ENCODE assay signal across 1 cellular context in the genomic region with DNA sequence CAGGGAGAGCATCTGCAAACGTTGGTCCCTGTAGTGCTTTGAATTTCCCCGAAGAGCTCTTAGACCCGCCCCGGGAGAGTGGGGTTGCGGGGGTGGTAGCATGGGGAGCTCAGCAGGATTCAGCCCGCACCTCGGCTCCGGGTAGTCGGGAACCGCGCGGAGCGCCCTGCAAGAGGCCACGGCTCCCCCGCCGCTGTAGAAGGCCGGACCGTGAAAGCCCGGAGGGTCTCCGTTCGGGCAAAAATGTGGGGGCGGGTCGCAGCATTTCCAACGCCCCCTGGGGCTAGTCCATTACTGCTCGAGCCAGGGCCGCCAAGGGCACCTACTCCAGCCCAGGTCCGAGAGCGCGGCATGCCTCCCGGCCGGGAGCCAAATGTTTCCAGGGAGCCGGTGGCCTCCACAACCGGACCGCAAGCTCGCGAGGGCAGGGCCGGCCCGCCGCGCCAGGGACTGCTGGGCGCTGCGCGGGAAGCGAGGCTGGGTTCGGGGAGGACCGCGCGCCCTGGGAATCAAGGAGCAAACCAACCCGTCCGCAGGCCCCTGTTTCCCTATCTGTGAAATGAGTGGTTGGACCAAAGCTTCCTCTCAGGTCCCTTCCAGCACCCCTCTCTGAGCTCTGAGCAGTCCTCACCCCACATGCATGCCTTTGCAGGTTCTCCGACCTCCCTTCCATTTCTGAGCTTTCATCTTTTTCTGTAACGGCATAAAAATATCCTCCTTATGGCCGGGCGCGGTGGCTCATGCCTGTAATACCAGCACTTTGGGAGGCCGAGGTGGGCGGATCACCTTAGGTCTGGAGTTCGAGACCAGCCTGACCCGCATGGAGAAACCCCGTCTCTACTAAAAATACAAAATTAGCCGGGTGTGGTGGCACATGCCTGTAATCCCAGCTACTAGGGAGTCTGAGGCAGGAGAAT.
A peak's percentile ranks its signal among the peaks of the same experiment; 100 is the strongest.
TF ChIP-seq lines count a peak whose summit lies in the region.

No MANE protein-coding gene starts in this region.

TF ChIP-seq in K562, 482 proteins besides CTCF, POLR2A, EP300 and RAD21 (continued from another document and continues in another):
- no peak for TF ChIP-seq ZMIZ1 (IDR thresholded peaks at IDR 0.05; ENCODE audit: low read depth in 2 of 2, low read length in 2 of 2)
- TF ChIP-seq PTTG1 (tag; IDR thresholded peaks at IDR 0.05; ENCODE audit: low read depth) = no peak
- TF ChIP-seq PYGO2 (tag; IDR thresholded peaks at IDR 0.05) = no peak
- no peak for TF ChIP-seq HLTF (IDR thresholded peaks at IDR 0.05)
- no peak for TF ChIP-seq ZNF165 (CRISPR knock-in tag; IDR thresholded peaks at IDR 0.05; ENCODE audit: borderline replicate concordance)
- TF ChIP-seq, protein P1, sequence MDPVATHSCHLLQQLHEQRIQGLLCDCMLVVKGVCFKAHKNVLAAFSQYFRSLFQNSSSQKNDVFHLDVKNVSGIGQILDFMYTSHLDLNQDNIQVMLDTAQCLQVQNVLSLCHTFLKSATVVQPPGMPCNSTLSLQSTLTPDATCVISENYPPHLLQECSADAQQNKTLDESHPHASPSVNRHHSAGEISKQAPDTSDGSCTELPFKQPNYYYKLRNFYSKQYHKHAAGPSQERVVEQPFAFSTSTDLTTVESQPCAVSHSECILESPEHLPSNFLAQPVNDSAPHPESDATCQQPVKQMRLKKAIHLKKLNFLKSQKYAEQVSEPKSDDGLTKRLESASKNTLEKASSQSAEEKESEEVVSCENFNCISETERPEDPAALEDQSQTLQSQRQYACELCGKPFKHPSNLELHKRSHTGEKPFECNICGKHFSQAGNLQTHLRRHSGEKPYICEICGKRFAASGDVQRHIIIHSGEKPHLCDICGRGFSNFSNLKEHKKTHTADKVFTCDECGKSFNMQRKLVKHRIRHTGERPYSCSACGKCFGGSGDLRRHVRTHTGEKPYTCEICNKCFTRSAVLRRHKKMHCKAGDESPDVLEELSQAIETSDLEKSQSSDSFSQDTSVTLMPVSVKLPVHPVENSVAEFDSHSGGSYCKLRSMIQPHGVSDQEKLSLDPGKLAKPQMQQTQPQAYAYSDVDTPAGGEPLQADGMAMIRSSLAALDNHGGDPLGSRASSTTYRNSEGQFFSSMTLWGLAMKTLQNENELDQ (CRISPR knock-in tag; IDR thresholded peaks at IDR 0.05; ENCODE audit: borderline replicate concordance) = 0 out of 2 replicates have a peak, but pooled peaks have one; percentile 64
- 0 out of 2 replicates have a peak, but pooled peaks have one; percentile 12 for TF ChIP-seq MTA3 (IDR thresholded peaks at IDR 0.05; ENCODE audit: borderline replicate concordance)
- TF ChIP-seq, protein P2, sequence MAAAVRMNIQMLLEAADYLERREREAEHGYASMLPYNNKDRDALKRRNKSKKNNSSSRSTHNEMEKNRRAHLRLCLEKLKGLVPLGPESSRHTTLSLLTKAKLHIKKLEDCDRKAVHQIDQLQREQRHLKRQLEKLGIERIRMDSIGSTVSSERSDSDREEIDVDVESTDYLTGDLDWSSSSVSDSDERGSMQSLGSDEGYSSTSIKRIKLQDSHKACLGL (CRISPR knock-in tag; IDR thresholded peaks at IDR 0.05; ENCODE audit: borderline replicate concordance, poor library complexity, severe bottlenecking) = no peak
- no peak for TF ChIP-seq ZNF121 (CRISPR knock-in tag; conservative IDR thresholded peaks at IDR 0.05)
- TF ChIP-seq ELF4 (CRISPR knock-in tag; IDR thresholded peaks at IDR 0.05) = no peak
- peak; percentile 33; the same call in 1 of the 2 replicates for TF ChIP-seq ZNF740 (CRISPR knock-in tag; IDR thresholded peaks at IDR 0.05)
- TF ChIP-seq ZNF740 (tag; IDR thresholded peaks at IDR 0.05) = no peak
- no peak for TF ChIP-seq PRPF4 (IDR thresholded peaks at IDR 0.05; ENCODE audit: insufficient read depth, low read depth, low read length, poor library complexity, severe bottlenecking)
- no peak for TF ChIP-seq TGIF2 (CRISPR knock-in tag; IDR thresholded peaks at IDR 0.05)
- TF ChIP-seq TSC22D4 (tag; IDR thresholded peaks at IDR 0.05) = no peak
- 0 out of 2 replicates have a peak, but pooled peaks have one; percentile 30 for TF ChIP-seq GATAD2A (IDR thresholded peaks at IDR 0.05)
- TF ChIP-seq, protein P3, sequence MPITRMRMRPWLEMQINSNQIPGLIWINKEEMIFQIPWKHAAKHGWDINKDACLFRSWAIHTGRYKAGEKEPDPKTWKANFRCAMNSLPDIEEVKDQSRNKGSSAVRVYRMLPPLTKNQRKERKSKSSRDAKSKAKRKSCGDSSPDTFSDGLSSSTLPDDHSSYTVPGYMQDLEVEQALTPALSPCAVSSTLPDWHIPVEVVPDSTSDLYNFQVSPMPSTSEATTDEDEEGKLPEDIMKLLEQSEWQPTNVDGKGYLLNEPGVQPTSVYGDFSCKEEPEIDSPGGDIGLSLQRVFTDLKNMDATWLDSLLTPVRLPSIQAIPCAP (CRISPR knock-in tag; IDR thresholded peaks at IDR 0.05; ENCODE audit: borderline replicate concordance) = no peak
- no peak for TF ChIP-seq HMGXB4 (CRISPR knock-in tag; IDR thresholded peaks at IDR 0.05)
- no peak for TF ChIP-seq HCFC1 (IDR thresholded peaks at IDR 0.05; ENCODE audit: low read depth, low read length)
- TF ChIP-seq ZNF41 (CRISPR knock-in tag; conservative IDR thresholded peaks at IDR 0.05) = no peak
- no peak for TF ChIP-seq MYC (IDR thresholded peaks at IDR 0.05; ENCODE audit: low read depth, low read length)
- TF ChIP-seq MYC (CRISPR knock-in tag; IDR thresholded peaks at IDR 0.05; ENCODE audit: borderline replicate concordance, low read depth) = peak; percentile 88; the same call in 1 of the 2 replicates
- TF ChIP-seq, protein P4, sequence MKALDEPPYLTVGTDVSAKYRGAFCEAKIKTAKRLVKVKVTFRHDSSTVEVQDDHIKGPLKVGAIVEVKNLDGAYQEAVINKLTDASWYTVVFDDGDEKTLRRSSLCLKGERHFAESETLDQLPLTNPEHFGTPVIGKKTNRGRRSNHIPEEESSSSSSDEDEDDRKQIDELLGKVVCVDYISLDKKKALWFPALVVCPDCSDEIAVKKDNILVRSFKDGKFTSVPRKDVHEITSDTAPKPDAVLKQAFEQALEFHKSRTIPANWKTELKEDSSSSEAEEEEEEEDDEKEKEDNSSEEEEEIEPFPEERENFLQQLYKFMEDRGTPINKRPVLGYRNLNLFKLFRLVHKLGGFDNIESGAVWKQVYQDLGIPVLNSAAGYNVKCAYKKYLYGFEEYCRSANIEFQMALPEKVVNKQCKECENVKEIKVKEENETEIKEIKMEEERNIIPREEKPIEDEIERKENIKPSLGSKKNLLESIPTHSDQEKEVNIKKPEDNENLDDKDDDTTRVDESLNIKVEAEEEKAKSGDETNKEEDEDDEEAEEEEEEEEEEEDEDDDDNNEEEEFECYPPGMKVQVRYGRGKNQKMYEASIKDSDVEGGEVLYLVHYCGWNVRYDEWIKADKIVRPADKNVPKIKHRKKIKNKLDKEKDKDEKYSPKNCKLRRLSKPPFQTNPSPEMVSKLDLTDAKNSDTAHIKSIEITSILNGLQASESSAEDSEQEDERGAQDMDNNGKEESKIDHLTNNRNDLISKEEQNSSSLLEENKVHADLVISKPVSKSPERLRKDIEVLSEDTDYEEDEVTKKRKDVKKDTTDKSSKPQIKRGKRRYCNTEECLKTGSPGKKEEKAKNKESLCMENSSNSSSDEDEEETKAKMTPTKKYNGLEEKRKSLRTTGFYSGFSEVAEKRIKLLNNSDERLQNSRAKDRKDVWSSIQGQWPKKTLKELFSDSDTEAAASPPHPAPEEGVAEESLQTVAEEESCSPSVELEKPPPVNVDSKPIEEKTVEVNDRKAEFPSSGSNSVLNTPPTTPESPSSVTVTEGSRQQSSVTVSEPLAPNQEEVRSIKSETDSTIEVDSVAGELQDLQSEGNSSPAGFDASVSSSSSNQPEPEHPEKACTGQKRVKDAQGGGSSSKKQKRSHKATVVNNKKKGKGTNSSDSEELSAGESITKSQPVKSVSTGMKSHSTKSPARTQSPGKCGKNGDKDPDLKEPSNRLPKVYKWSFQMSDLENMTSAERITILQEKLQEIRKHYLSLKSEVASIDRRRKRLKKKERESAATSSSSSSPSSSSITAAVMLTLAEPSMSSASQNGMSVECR (CRISPR knock-in tag; IDR thresholded peaks at IDR 0.05) = no peak
- no peak for TF ChIP-seq CBX5 (IDR thresholded peaks at IDR 0.05; ENCODE audit: borderline replicate concordance, low read depth)
- no peak for TF ChIP-seq TCF3 (CRISPR knock-in tag; IDR thresholded peaks at IDR 0.05)
- TF ChIP-seq BRF1 (IDR thresholded peaks at IDR 0.05; ENCODE audit: borderline replicate concordance, extremely low read depth, insufficient read length) = no peak
- no peak for TF ChIP-seq ZNF77 (CRISPR knock-in tag; IDR thresholded peaks at IDR 0.05)
- TF ChIP-seq HOXB6 (CRISPR knock-in tag; IDR thresholded peaks at IDR 0.05; ENCODE audit: borderline replicate concordance) = no peak
- TF ChIP-seq PHB (CRISPR knock-in tag; IDR thresholded peaks at IDR 0.05) = no peak
- no peak for TF ChIP-seq PURB (CRISPR knock-in tag; IDR thresholded peaks at IDR 0.05; ENCODE audit: low read depth)
- no peak for TF ChIP-seq SNIP1 (IDR thresholded peaks at IDR 0.05; ENCODE audit: low read depth)
- TF ChIP-seq ZNF24 (IDR thresholded peaks at IDR 0.05) = no peak
- TF ChIP-seq SIN3B (IDR thresholded peaks at IDR 0.05; ENCODE audit: low read depth) = no peak
- TF ChIP-seq ETS2 (tag; IDR thresholded peaks at IDR 0.05; ENCODE audit: borderline replicate concordance, poor library complexity, severe bottlenecking) = no peak
- TF ChIP-seq ZBED1 (IDR thresholded peaks at IDR 0.05) = peak; percentile 35; the same call in 1 of the 2 replicates
- no peak for TF ChIP-seq HDGF (IDR thresholded peaks at IDR 0.05)
- TF ChIP-seq ZBTB17 (CRISPR knock-in tag; IDR thresholded peaks at IDR 0.05) = no peak
- TF ChIP-seq TCF7L2 (IDR thresholded peaks at IDR 0.05; ENCODE audit: low read depth, low read length) = no peak
- no peak for TF ChIP-seq ZBTB26 (CRISPR knock-in tag; IDR thresholded peaks at IDR 0.05)
- TF ChIP-seq NELFE (IDR thresholded peaks at IDR 0.05; ENCODE audit: insufficient read depth, insufficient read length) = no peak
- no peak for TF ChIP-seq GATA2 (CRISPR knock-in tag; IDR thresholded peaks at IDR 0.05)
- TF ChIP-seq BRD4 (IDR thresholded peaks at IDR 0.05) = no peak
- TF ChIP-seq CC2D1A (IDR thresholded peaks at IDR 0.05) = no peak
- TF ChIP-seq, protein P5, sequence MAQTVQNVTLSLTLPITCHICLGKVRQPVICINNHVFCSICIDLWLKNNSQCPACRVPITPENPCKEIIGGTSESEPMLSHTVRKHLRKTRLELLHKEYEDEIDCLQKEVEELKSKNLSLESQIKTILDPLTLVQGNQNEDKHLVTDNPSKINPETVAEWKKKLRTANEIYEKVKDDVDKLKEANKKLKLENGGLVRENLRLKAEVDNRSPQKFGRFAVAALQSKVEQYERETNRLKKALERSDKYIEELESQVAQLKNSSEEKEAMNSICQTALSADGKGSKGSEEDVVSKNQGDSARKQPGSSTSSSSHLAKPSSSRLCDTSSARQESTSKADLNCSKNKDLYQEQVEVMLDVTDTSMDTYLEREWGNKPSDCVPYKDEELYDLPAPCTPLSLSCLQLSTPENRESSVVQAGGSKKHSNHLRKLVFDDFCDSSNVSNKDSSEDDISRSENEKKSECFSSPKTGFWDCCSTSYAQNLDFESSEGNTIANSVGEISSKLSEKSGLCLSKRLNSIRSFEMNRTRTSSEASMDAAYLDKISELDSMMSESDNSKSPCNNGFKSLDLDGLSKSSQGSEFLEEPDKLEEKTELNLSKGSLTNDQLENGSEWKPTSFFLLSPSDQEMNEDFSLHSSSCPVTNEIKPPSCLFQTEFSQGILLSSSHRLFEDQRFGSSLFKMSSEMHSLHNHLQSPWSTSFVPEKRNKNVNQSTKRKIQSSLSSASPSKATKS (CRISPR knock-in tag; IDR thresholded peaks at IDR 0.05) = no peak
